1 cellular context compared by ENCODE assay signal in the genomic region with DNA sequence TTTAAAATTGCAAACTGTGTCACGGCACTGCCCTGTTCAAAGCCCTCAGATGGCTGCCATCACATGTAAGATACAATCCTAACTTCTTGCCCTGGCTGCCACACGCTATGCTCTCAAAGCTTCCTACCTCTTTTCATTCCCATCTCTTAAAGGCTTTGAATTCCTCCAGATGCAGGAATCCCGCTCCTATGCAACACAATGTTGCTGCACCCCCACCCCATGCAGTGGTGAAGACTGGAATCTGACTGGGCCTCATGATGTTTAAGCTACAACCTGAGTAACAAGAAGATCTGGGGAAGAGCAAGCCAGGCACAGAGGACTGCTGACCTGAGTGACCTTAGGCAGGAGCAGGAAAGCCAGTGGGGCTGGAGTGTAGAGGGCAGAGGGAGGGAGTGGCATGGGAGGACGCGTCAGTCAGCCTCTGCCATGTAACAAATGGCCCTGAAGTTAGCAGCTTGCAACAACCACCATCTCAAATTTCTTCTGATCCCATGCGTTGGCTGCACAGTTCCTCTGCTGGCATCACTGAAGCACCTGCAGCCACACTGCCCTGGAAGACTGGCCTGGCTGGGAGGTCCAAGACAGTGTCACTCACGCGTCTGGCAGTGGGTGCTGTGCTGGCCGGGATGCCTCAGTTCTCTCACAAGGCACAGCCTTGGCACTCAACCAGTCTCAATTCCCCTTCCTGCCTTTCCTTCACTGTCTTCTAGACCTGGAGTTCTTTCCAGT.
TF ChIP-seq lines count a peak whose summit lies in the region.

No MANE protein-coding gene starts in this region.

TF ChIP-seq in H1, 55 proteins besides CTCF, POLR2A, EP300 and RAD21:
- TF ChIP-seq, protein P1, sequence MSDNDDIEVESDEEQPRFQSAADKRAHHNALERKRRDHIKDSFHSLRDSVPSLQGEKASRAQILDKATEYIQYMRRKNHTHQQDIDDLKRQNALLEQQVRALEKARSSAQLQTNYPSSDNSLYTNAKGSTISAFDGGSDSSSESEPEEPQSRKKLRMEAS (IDR thresholded peaks at IDR 0.05), result 0 out of 2 replicates have a peak, but pooled peaks have one; percentile 8
- TF ChIP-seq KDM1A (IDR thresholded peaks at IDR 0.05; ENCODE audit: borderline replicate concordance, low read length), result peak; percentile 59; the same call in 1 of the 2 replicates
- TF ChIP-seq RXRA (IDR thresholded peaks at IDR 0.05; ENCODE audit: insufficient read depth, low read depth, low read length), result no peak
- peak; percentile 64; the same call in 1 of the 2 replicates for TF ChIP-seq TEAD4 (IDR thresholded peaks at IDR 0.05; ENCODE audit: low read depth, low read length)
- no peak for TF ChIP-seq SIRT6 (IDR thresholded peaks at IDR 0.05; ENCODE audit: low read length)
